17 cellular contexts compared by ENCODE assay signal in the genomic region with DNA sequence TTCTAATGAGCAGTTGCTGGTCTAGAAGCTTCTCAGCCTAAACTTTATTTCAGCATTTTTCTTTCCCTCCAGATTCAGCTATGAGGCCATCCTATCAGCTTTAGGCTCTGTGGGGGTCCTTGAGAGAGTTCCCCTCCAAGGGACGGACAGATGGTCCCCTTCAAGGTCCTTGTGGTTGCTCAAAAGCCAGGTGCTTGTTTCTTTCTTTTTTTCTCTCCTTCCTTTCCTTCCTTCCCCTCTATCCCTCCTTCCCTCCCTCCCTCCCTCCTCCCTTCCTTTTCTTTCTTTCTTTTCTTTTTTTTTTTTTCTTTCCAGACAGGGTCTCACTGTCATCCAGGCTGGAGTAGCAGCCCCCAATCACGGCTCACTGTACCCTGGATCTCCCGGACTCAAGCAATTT. TPM values are rescaled to one million over a fixed set of nuclear protein-coding genes. Genes with fewer than 3 reads are reported as not detected.
DNase-seq lines count a peak whose midpoint lies in the region; ATAC-seq and TF ChIP-seq lines count a peak whose summit lies in the region.
"Had no signal": no experiment of that assay in that cellular context is flagged by ENCODE, and none has a peak within 500 bp of the region (broad histone marks: within the 10 kb centered on the region; RNA-seq: fewer than 3 reads in every experiment).

No MANE protein-coding gene starts in this region.

- POLR2A ChIA-PET in RWPE1 (lab: Yijun Ruan, JAX; ENCODE audit: low non-redundant PET) = no interaction called here

- no peak for TF ChIP-seq POLR2A in transverse colon (IDR thresholded peaks at IDR 0.05)

- peak overlapping the region; percentile 85 for H3K27ac Mint-ChIP-seq in activated naive CD4-positive, alpha-beta T cell treated with anti-CD3 and anti-CD28 coated beads, Interleukin-2, amount 50 U/mL, for 24 hours
- peak overlapping the region in 1 of 2 donors; percentile 89 for H3K27ac Mint-ChIP-seq in activated naive CD4-positive, alpha-beta T cell treated with anti-CD3 and anti-CD28 coated beads, Interleukin-2, amount 50 U/mL, for 72 hours
- H3K27ac Mint-ChIP-seq in immature natural killer cell = peak overlapping the region in 5 of 6 donors; percentile 25 to 64 (median 61)

- H3K36me3 Mint-ChIP-seq in activated naive CD4-positive, alpha-beta T cell treated with anti-CD3 and anti-CD28 coated beads, Interleukin-2, amount 50 U/mL, for 24 hours = no peaks in the 10 kb centered on the region
- H3K36me3 Mint-ChIP-seq in activated naive CD4-positive, alpha-beta T cell treated with anti-CD3 and anti-CD28 coated beads, Interleukin-2, amount 50 U/mL, for 72 hours = no peaks in the 10 kb centered on the region
- H3K36me3 Mint-ChIP-seq in immature natural killer cell = no peaks in the 10 kb centered on the region

- H3K27me3 ChIP-seq in transverse colon = no peaks in the 10 kb centered on the region
- H3K27me3 ChIP-seq: body of pancreas, gastrocnemius medialis, MG63 had no signal

- H3K27me3 Mint-ChIP-seq in activated naive CD4-positive, alpha-beta T cell treated with anti-CD3 and anti-CD28 coated beads, Interleukin-2, amount 50 U/mL, for 24 hours = no peaks in the 10 kb centered on the region
- H3K27me3 Mint-ChIP-seq in immature natural killer cell (ENCODE audit: low read depth in 3 of 3) = peaks cover 6 to 22% (median 11%) of the 10 kb centered on the region in 3 donors

- WGBS in transverse colon (ENCODE audit: low coverage in 1 of 2), 2 donors = 50 to 88% methylated on average over 1 to 3 of the region's 3 CpGs

- no peaks in the 10 kb centered on the region for H3K9me3 ChIP-seq in transverse colon
- H3K9me3 ChIP-seq: body of pancreas, gastrocnemius medialis, MG63 had no signal

- H3K27ac ChIP-seq in RWPE1 = peak overlapping the region; percentile 93; the same call in 1 of the 2 replicates
- peak overlapping the region in 3 of 4 donors; percentile 99 for H3K27ac ChIP-seq in transverse colon
- H3K27ac ChIP-seq: parathyroid adenoma had no signal

- no peak for TF ChIP-seq CTCF in RWPE1 (conservative IDR thresholded peaks at IDR 0.05; ENCODE audit: low read depth)
- no peak for TF ChIP-seq CTCF in transverse colon (IDR thresholded peaks at IDR 0.05)

- in situ Hi-C loops in transverse colon (cut with MboI; ENCODE audit: low pct_ligation_motif_present in 1 of 4, low pct_unique_long_range_greater_than_20kb in 1 of 4, low sequenced_read_pairs in 3 of 4) = loop anchor here in 2 of 4 donors (10.0 kb wide), 1 partner anchor 71 kb away; no protein-coding TSS in a partner anchor

- no peak for DNase-seq in activated naive CD4-positive, alpha-beta T cell treated with anti-CD3 and anti-CD28 coated beads, Interleukin-2, amount 50 U/mL, for 72 hours (ENCODE audit: low spot score in 2 of 2)
- DNase-seq in RWPE1 (ENCODE audit: low spot score) (no peak), immature natural killer cell (no peak), transverse colon (no peak), NCI-H446 (lab: John Stamatoyannopoulos, UW) (no peak), NCI-H146 (lab: John Stamatoyannopoulos, UW) (no peak)
- DNase-seq: activated CD8-positive, alpha-beta memory T cell treated with anti-CD3 and anti-CD28 coated beads for 24 hours; activated gamma-delta T cell; Calu3; MG63; NCI-H1694 treated with DMSO at 0.1 percent for 48 hours; NCI-H226 had no signal

- intact Hi-C loops in transverse colon (cut with DNase I; ENCODE audit: low total_unique reads) = no loop called here

- peaks cover 24 to 42% (median 38%) of the 10 kb centered on the region in 4 donors for H3K4me1 ChIP-seq in transverse colon
- H3K4me1 ChIP-seq: parathyroid adenoma had no signal

- peaks cover 75% of the 10 kb centered on the region for H3K4me1 Mint-ChIP-seq in activated naive CD4-positive, alpha-beta T cell treated with anti-CD3 and anti-CD28 coated beads, Interleukin-2, amount 50 U/mL, for 24 hours
- peaks cover 44 to 45% of the 10 kb centered on the region in 2 donors for H3K4me1 Mint-ChIP-seq in immature natural killer cell

- CTCF ChIA-PET in RWPE1 (lab: Yijun Ruan, JAX) = interaction anchor here (0.6 kb wide), 1 partner anchor 29 kb away, joined by 4 read pairs; no protein-coding TSS in a partner anchor

- no peaks in the 10 kb centered on the region for H3K9me3 Mint-ChIP-seq in activated naive CD4-positive, alpha-beta T cell treated with anti-CD3 and anti-CD28 coated beads, Interleukin-2, amount 50 U/mL, for 24 hours
- no peaks in the 10 kb centered on the region for H3K9me3 Mint-ChIP-seq in activated naive CD4-positive, alpha-beta T cell treated with anti-CD3 and anti-CD28 coated beads, Interleukin-2, amount 50 U/mL, for 72 hours
- H3K9me3 Mint-ChIP-seq in immature natural killer cell = no peaks in the 10 kb centered on the region

- ATAC-seq in activated naive CD4-positive, alpha-beta T cell treated with anti-CD3 and anti-CD28 coated beads, Interleukin-2, amount 50 U/mL, for 72 hours = no peak
- ATAC-seq in HG03521 (IDR thresholded peaks at IDR 0.05; ENCODE audit: unreplicated experiment) = no peak
- ATAC-seq: body of pancreas, gastrocnemius medialis had no signal

- H3K4me3 Mint-ChIP-seq in activated naive CD4-positive, alpha-beta T cell treated with anti-CD3 and anti-CD28 coated beads, Interleukin-2, amount 50 U/mL, for 24 hours = peak overlapping the region; percentile 86
- H3K4me3 Mint-ChIP-seq in immature natural killer cell = peak overlapping the region; percentile 44 to 77 (median 64)

- no peak for TF ChIP-seq EP300 in transverse colon (IDR thresholded peaks at IDR 0.05; ENCODE audit: low read depth)

- no peak overlapping the region for H3K4me3 ChIP-seq in transverse colon
- H3K4me3 ChIP-seq: body of pancreas, MG63 had no signal

- H3K36me3 ChIP-seq in transverse colon = no peaks in the 10 kb centered on the region
- H3K36me3 ChIP-seq: gastrocnemius medialis, MG63 had no signal

RNA-seq across cellular contexts. Expression of a gene that starts 1.2 kb away (rescaled TPM):
- 1 to 10 TPM; 6.7 to 8.5 TPM for total RNA-seq in activated naive CD4-positive, alpha-beta T cell treated with anti-CD3 and anti-CD28 coated beads, Interleukin-2, amount 50 U/mL, for 72 hours
- 1 to 10 TPM in 2 of 3 donors, under 1 TPM in 1; 0.50 to 4.2 (median 2.6) TPM for polyA plus RNA-seq in immature natural killer cell
- 100 to 1,000 TPM in 1 of 4 donors, 10 to 100 TPM in 3; 10.7 to 107 (median 77.3) TPM for total RNA-seq in transverse colon
